Comparison of ENCODE assay signal across 1 cellular context in the genomic region with DNA sequence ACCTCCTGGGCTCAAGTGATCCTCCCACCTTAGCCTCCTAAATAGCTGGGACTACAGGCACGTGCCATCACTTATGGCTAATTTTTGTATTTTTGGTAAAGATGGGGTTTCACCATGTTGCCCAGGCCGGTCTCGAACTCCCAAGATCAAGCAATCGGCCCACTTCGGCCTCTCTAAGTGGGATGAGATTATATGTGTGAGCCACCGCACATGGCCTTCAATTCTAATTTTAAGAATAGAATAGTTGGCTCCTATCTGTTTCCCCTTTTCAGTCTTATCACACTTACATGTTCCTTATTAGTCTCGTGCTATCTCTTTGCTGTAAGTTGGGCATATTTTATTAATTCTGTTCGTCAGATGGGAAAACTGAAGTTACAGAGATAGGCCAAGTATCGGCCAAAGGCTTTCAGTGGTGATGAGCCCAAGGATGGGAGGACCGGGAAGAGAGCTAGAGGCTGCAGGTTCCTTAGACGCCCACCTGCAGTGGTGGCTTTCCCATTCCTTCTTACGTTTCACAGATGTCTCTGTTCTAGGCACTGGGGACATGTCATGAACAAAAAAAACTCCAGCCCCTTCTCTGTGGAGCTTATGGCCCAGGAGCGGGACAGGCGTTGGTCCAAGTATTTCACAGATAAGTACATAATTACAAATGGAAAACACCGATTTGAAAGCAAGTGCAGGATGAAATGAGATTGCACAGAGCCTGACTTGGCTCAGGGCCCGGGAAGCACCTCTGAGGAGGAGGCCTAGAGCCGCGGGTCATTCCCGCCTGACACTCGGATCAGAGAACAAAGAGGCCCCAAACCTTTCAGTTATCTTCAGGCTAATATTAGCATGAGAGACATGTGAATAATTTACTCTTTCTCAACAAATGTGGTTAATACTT.
TF ChIP-seq lines count a peak whose summit lies in the region.

No MANE protein-coding gene starts in this region.

TF ChIP-seq in GM23338, 12 proteins besides CTCF, POLR2A, EP300 and RAD21 (continued from another document):
- no peak for TF ChIP-seq ZNF462 (CRISPR knock-in tag; IDR thresholded peaks at IDR 0.05)
- no peak for TF ChIP-seq POLR2AphosphoS5 (IDR thresholded peaks at IDR 0.05; ENCODE audit: low read depth)
- TF ChIP-seq ZNF331 (CRISPR knock-in tag; IDR thresholded peaks at IDR 0.05; ENCODE audit: low read depth): no peak
- no peak for TF ChIP-seq ZNF114 (CRISPR knock-in tag; IDR thresholded peaks at IDR 0.05)
- TF ChIP-seq CREB1 (CRISPR knock-in tag; IDR thresholded peaks at IDR 0.05; ENCODE audit: low read depth): no peak
- TF ChIP-seq STAT1 (IDR thresholded peaks at IDR 0.05; ENCODE audit: unreplicated experiment): no peak
- TF ChIP-seq, protein P1, sequence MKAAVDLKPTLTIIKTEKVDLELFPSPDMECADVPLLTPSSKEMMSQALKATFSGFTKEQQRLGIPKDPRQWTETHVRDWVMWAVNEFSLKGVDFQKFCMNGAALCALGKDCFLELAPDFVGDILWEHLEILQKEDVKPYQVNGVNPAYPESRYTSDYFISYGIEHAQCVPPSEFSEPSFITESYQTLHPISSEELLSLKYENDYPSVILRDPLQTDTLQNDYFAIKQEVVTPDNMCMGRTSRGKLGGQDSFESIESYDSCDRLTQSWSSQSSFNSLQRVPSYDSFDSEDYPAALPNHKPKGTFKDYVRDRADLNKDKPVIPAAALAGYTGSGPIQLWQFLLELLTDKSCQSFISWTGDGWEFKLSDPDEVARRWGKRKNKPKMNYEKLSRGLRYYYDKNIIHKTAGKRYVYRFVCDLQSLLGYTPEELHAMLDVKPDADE (IDR thresholded peaks at IDR 0.05): no peak
- no peak for TF ChIP-seq JUNB (IDR thresholded peaks at IDR 0.05; ENCODE audit: unreplicated experiment)
- TF ChIP-seq NANOG (IDR thresholded peaks at IDR 0.05; ENCODE audit: borderline replicate concordance): no peak
- no peak for TF ChIP-seq EZH2 (IDR thresholded peaks at IDR 0.05; ENCODE audit: low read depth, unreplicated experiment)
